19 cellular contexts compared by ENCODE assay signal in genomic region chr10:86234553-86235270, GRCh38.
DNase-seq lines count a peak whose midpoint lies in the region; ATAC-seq and TF ChIP-seq lines count a peak whose summit lies in the region.
"Had no signal": no experiment of that assay in that cellular context is flagged by ENCODE, and none has a peak within 500 bp of the region (broad histone marks: within the 10 kb centered on the region; RNA-seq: fewer than 3 reads in every experiment).

No MANE protein-coding gene starts in this region.

- dilution Hi-C loops in IMR-90 (cut with HindIII; ENCODE audit: low sequenced_read_pairs, unreplicated experiment) = no loop called here

- no TSS peak for BruUV-seq in IMR-90 (replicated peaks; lab: Mats Ljungman, UMichigan)

- no peak overlapping the region for H3K4me2 ChIP-seq in IMR-90 (ENCODE audit: low read depth, low read length)
- H3K4me2 ChIP-seq in trophoblast cell (ENCODE audit: low read length) = no peak overlapping the region
- H3K4me2 ChIP-seq: A549 had no signal

- ATAC-seq in IMR-90 (ENCODE audit: low read depth) = peak; percentile 24
- ATAC-seq: A549 had no signal

- WGBS in IMR-90 (ENCODE audit: extremely low coverage in 2 of 2, insufficient read length in 1 of 2), 2 experiments = 6% methylated on average over 2 of the region's 11 CpGs; no CpG with 5 or more reads in 1 of the 2 experiments
- no CpG with 5 or more reads among the region's 11 CpGs for WGBS in trophoblast cell (ENCODE audit: extremely low coverage, insufficient coverage, insufficient read length)

- no peak overlapping the region for H2BK5ac ChIP-seq in IMR-90 (ENCODE audit: low read depth, low read length, poor library complexity, severe bottlenecking)
- H2BK5ac ChIP-seq in trophoblast cell (ENCODE audit: low read depth, low read length, poor library complexity) = no peak overlapping the region

- H3K9me3 ChIP-seq in IMR-90 (ENCODE audit: control insufficient read depth, insufficient read depth, low read length) (no peaks in the 10 kb centered on the region), trophoblast cell (ENCODE audit: insufficient read depth, low read depth, low read length) (peaks cover 10% of the 10 kb centered on the region)
- H3K9me3 ChIP-seq: A549 had no signal

- no peak overlapping the region for H2AFZ ChIP-seq in IMR-90 (replicated peaks; ENCODE audit: low read length, poor library complexity)
- no peak overlapping the region for H2AFZ ChIP-seq in trophoblast cell (ENCODE audit: insufficient read depth, low read length, poor library complexity)
- H2AFZ ChIP-seq: GM23248 had no signal

- POLR2A ChIA-PET in IMR-90 (lab: Charles Lee; ENCODE audit: unreplicated experiment) = no interaction called here

- no peaks in the 10 kb centered on the region for H3K79me2 ChIP-seq in trophoblast cell (ENCODE audit: control insufficient read depth, insufficient read depth, low read length, poor library complexity)

- CTCF ChIA-PET in IMR-90 (lab: Yijun Ruan, JAX) = no interaction called here

- TF ChIP-seq RAD21 in IMR-90 (IDR thresholded peaks at IDR 0.05; ENCODE audit: low read length) = no peak

- intact Hi-C loops in IMR-90 (cut with micrococcal nuclease) = no loop called here

- no peaks in the 10 kb centered on the region for H3K36me3 ChIP-seq in IMR-90 (ENCODE audit: control insufficient read depth, insufficient read depth, low read length)
- H3K36me3 ChIP-seq in trophoblast cell (ENCODE audit: control insufficient read depth in 1 of 2, insufficient read depth in 2 of 2, low read length in 2 of 2) = no peaks in the 10 kb centered on the region

- TF ChIP-seq CTCF in IMR-90 (conservative IDR thresholded peaks at IDR 0.05; ENCODE audit: low read depth, low read length) = no peak

- H3K27me3 ChIP-seq in IMR-90 (ENCODE audit: control insufficient read depth, insufficient read depth, low read length) (peaks cover 1% of the 10 kb centered on the region; the same call in 1 of the 2 replicates), trophoblast cell (ENCODE audit: insufficient read depth, low read length) (no peaks in the 10 kb centered on the region)

- no peak overlapping the region for H4K8ac ChIP-seq in IMR-90 (ENCODE audit: low read depth in 2 of 2, low read length in 2 of 2)
- H4K8ac ChIP-seq in trophoblast cell (ENCODE audit: low read depth, low read length) = no peak overlapping the region

- H3K23ac ChIP-seq in IMR-90 (ENCODE audit: low read depth, low read length) (no peak overlapping the region), trophoblast cell (ENCODE audit: low read length) (no peak overlapping the region)

- H3K9me1 ChIP-seq in IMR-90 (ENCODE audit: insufficient read depth, low read length) = no peaks in the 10 kb centered on the region

- H4K91ac ChIP-seq in IMR-90 (ENCODE audit: insufficient read depth, low read depth, low read length) = no peak overlapping the region
- H4K91ac ChIP-seq in trophoblast cell (ENCODE audit: low read depth, low read length) = no peak overlapping the region

- no peak overlapping the region for H2BK120ac ChIP-seq in IMR-90 (ENCODE audit: low read depth, low read length)
- H2BK120ac ChIP-seq in trophoblast cell (ENCODE audit: insufficient read depth, low read length, poor library complexity) = no peak overlapping the region

- H2AK9ac ChIP-seq in IMR-90 (replicated peaks; ENCODE audit: low read depth, low read length, poor library complexity) = no peak overlapping the region

- H3K4me1 ChIP-seq in IMR-90 (ENCODE audit: control insufficient read depth, insufficient read depth, low read length) (no peaks in the 10 kb centered on the region), trophoblast cell (ENCODE audit: control insufficient read depth in 1 of 2, insufficient read depth in 2 of 2, low read length in 2 of 2) (peaks cover 0 to 4% of the 10 kb centered on the region in 2 experiments)
- H3K4me1 ChIP-seq: A549 had no signal

- H3K27ac ChIP-seq in IMR-90 (ENCODE audit: insufficient read depth, low read length) (no peak overlapping the region), trophoblast cell (ENCODE audit: low read depth, low read length) (no peak overlapping the region)
- H3K27ac ChIP-seq: A549, GM23248 had no signal

- in situ Hi-C loops in IMR-90 (cut with MboI; ENCODE audit: low sequenced_read_pairs) = no loop called here

- H3K9ac ChIP-seq in IMR-90 (ENCODE audit: low read depth, low read length) (no peak overlapping the region), trophoblast cell (ENCODE audit: low read length) (peak overlapping the region; percentile 25)
- H3K9ac ChIP-seq: GM23248 had no signal

- no peaks in the 10 kb centered on the region for H4K20me1 ChIP-seq in IMR-90 (ENCODE audit: insufficient read depth, low read length)

- no peak overlapping the region for H2BK15ac ChIP-seq in IMR-90 (ENCODE audit: low read depth, low read length)

- no peak overlapping the region for H2BK12ac ChIP-seq in trophoblast cell (ENCODE audit: low read length)

- H4K12ac ChIP-seq in trophoblast cell (ENCODE audit: low read depth, low read length) = no peak overlapping the region

- H2AK5ac ChIP-seq in IMR-90 (ENCODE audit: low read depth, low read length) = no peak overlapping the region
- no peak overlapping the region for H2AK5ac ChIP-seq in trophoblast cell (ENCODE audit: low read length)

- H3K18ac ChIP-seq in IMR-90 (ENCODE audit: low read depth, low read length) = no peak overlapping the region
- H3K18ac ChIP-seq in trophoblast cell (ENCODE audit: low read length) = no peak overlapping the region

- H3K4ac ChIP-seq in IMR-90 (ENCODE audit: low read depth, low read length) = no peak overlapping the region
- H3K4ac ChIP-seq in trophoblast cell (ENCODE audit: low read depth, low read length) = no peak overlapping the region

- H3K56ac ChIP-seq in IMR-90 (ENCODE audit: extremely low read depth, insufficient read depth, low read length) = no peak overlapping the region

- H3K79me1 ChIP-seq in IMR-90 (ENCODE audit: low read depth in 1 of 2, low read length in 2 of 2) (no peaks in the 10 kb centered on the region), trophoblast cell (ENCODE audit: low read length) (no peaks in the 10 kb centered on the region)

- no peak overlapping the region for H3K4me3 ChIP-seq in IMR-90 (ENCODE audit: insufficient read depth, low read depth, low read length)
- no peak overlapping the region for H3K4me3 ChIP-seq in trophoblast cell (ENCODE audit: low read depth, low read length)
- H3K4me3 ChIP-seq: A549, GM23248 had no signal

- H2BK20ac ChIP-seq in IMR-90 (ENCODE audit: low read depth, low read length) = no peak overlapping the region

- DNase-seq in AG20443 (ENCODE audit: low spot score) (peak; percentile 32), IMR-90 (no peak), iPS-NIHi7 (ENCODE audit: extremely low spot score) (peak; percentile 48), trophoblast cell (no peak), occipital lobe (lab: John Stamatoyannopoulos, UW) (no peak), HPDE6-E6E7 (ENCODE audit: extremely low spot score) (no peak), GF-D8 (lab: John Stamatoyannopoulos, UW) (no peak), cerebellum (ENCODE audit: low spot score) (no peak)
- DNase-seq: CD4-positive, CD25-positive, alpha-beta regulatory T cell; DND-41; GM23248; HFFc6; Kasumi-1; NCI-H1417; NCI-H1930; NCI-H2171 treated with DMSO at 0.1 percent for 48 hours; NCI-H510A treated with DMSO at 0.1 percent for 48 hours; SHP77 treated with DMSO at 0.1 percent for 48 hours had no signal

- TF ChIP-seq POLR2A in IMR-90 (IDR thresholded peaks at IDR 0.05; ENCODE audit: low read depth, low read length) = no peak

- H3K14ac ChIP-seq in IMR-90 (replicated peaks; ENCODE audit: low read depth, low read length) = no peak overlapping the region
- H3K14ac ChIP-seq in trophoblast cell (ENCODE audit: low read length) = no peak overlapping the region

- no peak overlapping the region for H4K5ac ChIP-seq in IMR-90 (ENCODE audit: low read depth, low read length)

TF ChIP-seq in IMR-90, 13 proteins besides CTCF, POLR2A, EP300 and RAD21:
- TF ChIP-seq CEBPB (IDR thresholded peaks at IDR 0.05; ENCODE audit: low read depth, low read length) (no peak), RFX5 (IDR thresholded peaks at IDR 0.05; ENCODE audit: low read depth, low read length) (no peak), MAZ (IDR thresholded peaks at IDR 0.05; ENCODE audit: borderline replicate concordance, low read depth, low read length) (no peak), USF2 (IDR thresholded peaks at IDR 0.05; ENCODE audit: low read depth, low read length) (no peak)

Comparison
In these comparisons a context has a peak if more than half of its experiments do, and no peak if none do; other contexts are left out.
1. DNase-seq: peak in AG20443 (single experiment) and iPS-NIHi7 (single experiment); none in IMR-90 (single experiment), trophoblast cell (0 of 2), occipital lobe (single experiment), HPDE6-E6E7 (single experiment), GF-D8 (single experiment) and cerebellum (single experiment).